In the genomic region with DNA sequence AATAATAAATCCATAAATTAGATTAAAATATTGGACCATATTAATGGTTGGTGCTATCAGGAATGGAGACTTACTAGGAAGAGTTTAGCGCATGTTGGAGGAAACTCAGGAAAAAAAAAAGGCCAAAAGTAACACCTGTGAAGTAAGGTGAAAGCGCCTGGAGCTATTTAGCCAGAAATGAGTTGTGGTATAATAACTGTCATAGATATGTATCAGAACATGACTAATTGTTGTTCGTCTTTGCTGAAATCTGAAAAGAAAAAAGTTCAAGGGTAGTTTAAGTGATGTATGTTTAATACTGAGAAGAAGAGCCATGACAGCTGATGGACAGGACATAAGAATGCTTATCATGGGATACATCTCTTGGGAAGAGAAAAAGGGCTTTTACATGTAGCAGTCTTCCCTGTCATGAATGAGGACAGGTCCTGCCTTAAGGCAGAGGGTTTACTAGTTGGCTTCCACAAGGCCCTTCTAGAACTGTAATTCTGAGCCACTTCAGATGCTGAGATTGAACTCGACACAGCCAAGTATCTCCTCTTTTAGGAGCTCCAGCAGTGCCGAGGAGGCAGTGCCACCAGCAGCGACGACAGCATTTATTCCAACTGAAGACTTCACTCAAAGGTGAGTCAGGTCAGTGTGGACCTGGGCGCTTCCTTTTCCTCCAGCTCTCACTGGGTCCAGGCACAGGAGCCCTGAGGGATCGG, we compare ENCODE assay signal across 8 cellular contexts. TPM values are rescaled to one million over a fixed set of nuclear protein-coding genes. Genes with fewer than 3 reads are reported as not detected.
A peak's percentile ranks its signal among the peaks of the same experiment; 100 is the strongest.
DNase-seq lines count a peak whose midpoint lies in the region; ATAC-seq and TF ChIP-seq lines count a peak whose summit lies in the region.

No MANE protein-coding gene starts in this region.

- ATAC-seq in GM18517 (IDR thresholded peaks at IDR 0.05; ENCODE audit: unreplicated experiment) (peak; percentile 5), HG03469 (IDR thresholded peaks at IDR 0.05; ENCODE audit: unreplicated experiment) (peak; percentile 5), naive B cell (ENCODE audit: low read depth in 2 of 2) (no peak), HG03520 (IDR thresholded peaks at IDR 0.05; ENCODE audit: unreplicated experiment) (no peak)

- H4K20me1 ChIP-seq in mammary epithelial cell (ENCODE audit: insufficient read depth, low read length), result no peaks in the 10 kb centered on the region

- H3K9me3 Mint-ChIP-seq in naive B cell, result peaks cover 0 to 2% (median 0%) of the 10 kb centered on the region in 7 donors

- H3K4me3 Mint-ChIP-seq in naive B cell, result peak overlapping the region; percentile 58 to 88 (median 84)

- BruUV-seq in mammary epithelial cell (replicated peaks; lab: Mats Ljungman, UMichigan), result no TSS peak

- peak overlapping the region; percentile 73 to 79 (median 77) for H3K4me3 ChIP-seq in mammary epithelial cell (replicated peaks in 1 of 3; ENCODE audit: insufficient read depth in 1 of 3, low read depth in 2 of 3, low read length in 3 of 3)

- peak overlapping the region; percentile 98 for H3K4me2 ChIP-seq in mammary epithelial cell (ENCODE audit: insufficient read depth, low read depth, low read length)

- H3K27me3 ChIP-seq in mammary epithelial cell (ENCODE audit: insufficient read depth, low read length), result no peaks in the 10 kb centered on the region

- no peak overlapping the region for H3K27ac Mint-ChIP-seq in naive B cell

- TF ChIP-seq CTCF in mammary epithelial cell (conservative IDR thresholded peaks at IDR 0.05 in 1 of 2, IDR thresholded peaks at IDR 0.05 in 1 of 2; ENCODE audit: extremely low read depth in 1 of 2, insufficient read depth in 1 of 2, low read depth in 1 of 2, low read length in 2 of 2), result no peak

- H3K27me3 Mint-ChIP-seq in naive B cell, result peaks cover 29 to 56% (median 53%) of the 10 kb centered on the region in 3 donors

- CTCF ChIA-PET in mammary epithelial cell (lab: Charles Lee; ENCODE audit: low non-redundant PET), result interaction anchor here (0.6 kb wide), 3 partner anchors 33 to 232 kb away, joined by 4 to 6 read pairs (median 6); no protein-coding TSS in a partner anchor

- H2AFZ ChIP-seq in mammary epithelial cell (ENCODE audit: low read depth, low read length), result peak overlapping the region; percentile 95

- 42% methylated on average over 9 of the region's 9 CpGs for WGBS in mammary epithelial cell (ENCODE audit: low coverage, missing lambda C conversion rate)

- H3K27ac ChIP-seq in mammary epithelial cell (ENCODE audit: insufficient read depth, low read depth, low read length), result no peak overlapping the region

- no peaks in the 10 kb centered on the region for H3K79me2 ChIP-seq in mammary epithelial cell (ENCODE audit: insufficient read depth, low read length)

- DNase-seq in mammary epithelial cell, result peak; percentile 75
- no peak for DNase-seq in naive B cell
- DNase-seq in Kasumi-1 (lab: John Stamatoyannopoulos, UW), result no peak
- no peak for DNase-seq in NCI-H2081 treated with DMSO at 0.1 percent for 48 hours (lab: John Stamatoyannopoulos, UW)
- DNase-seq in GM19240 (ENCODE audit: insufficient read length, low spot score), result no peak

- peak overlapping the region; percentile 31 for H3K9ac ChIP-seq in mammary epithelial cell (ENCODE audit: insufficient read depth, low read length)

- dilution Hi-C loops in mammary epithelial cell (cut with HindIII; ENCODE audit: low sequenced_read_pairs), result no loop called here

- H3K4me1 ChIP-seq in mammary epithelial cell (ENCODE audit: insufficient read depth, low read length), result peaks cover 26% of the 10 kb centered on the region

- no peaks in the 10 kb centered on the region for H3K36me3 Mint-ChIP-seq in naive B cell

- H3K4me1 Mint-ChIP-seq in naive B cell, result peaks cover 12 to 20% (median 14%) of the 10 kb centered on the region in 3 donors

- H3K36me3 ChIP-seq in mammary epithelial cell (ENCODE audit: insufficient read depth, low read length), result no peaks in the 10 kb centered on the region

- in situ Hi-C loops in mammary epithelial cell (cut with MboI; ENCODE audit: low sequenced_read_pairs in 2 of 2), result no loop called here

- no peaks in the 10 kb centered on the region for H3K9me3 ChIP-seq in mammary epithelial cell (replicated peaks; ENCODE audit: insufficient read depth, low read length)

- intact Hi-C loops in mammary epithelial cell (cut with micrococcal nuclease), result loop anchor here (5.0 kb wide), 3 partner anchors 44 to 239 kb away; no protein-coding TSS in a partner anchor

RNA-seq across cellular contexts. Expression of a gene that starts 0.9 kb away (rescaled TPM):
- 1 to 10 TPM; 1.5 to 9.4 TPM for total RNA-seq in mammary epithelial cell
- polyA plus RNA-seq in mammary epithelial cell (3.6 TPM), naive B cell (ENCODE audit: low read depth in 6 of 6) (under 1 TPM; 0.13 to 0.97 (median 0.59) TPM)
- 2.1 TPM for polyA minus RNA-seq in mammary epithelial cell

Comparison
In these comparisons a context has a peak if more than half of its experiments do, and no peak if none do; other contexts are left out.
1. ATAC-seq: peak in GM18517 (single experiment) and HG03469 (single experiment); none in naive B cell (0 of 2) and HG03520 (single experiment).